Comparison of ENCODE assay signal across 15 cellular contexts in genomic region chr1:8381618-8382017, GRCh38.
DNase-seq lines count a peak whose midpoint lies in the region; ATAC-seq and TF ChIP-seq lines count a peak whose summit lies in the region.
"Had no signal": no experiment of that assay in that cellular context is flagged by ENCODE, and none has a peak within 500 bp of the region (broad histone marks: within the 10 kb centered on the region; RNA-seq: fewer than 3 reads in every experiment).

No MANE protein-coding gene starts in this region.

- dilution Hi-C loops in mammary epithelial cell (cut with HindIII; ENCODE audit: low sequenced_read_pairs): no loop called here

- H3K9ac ChIP-seq in mammary epithelial cell (ENCODE audit: insufficient read depth, low read length) (no peak overlapping the region), skeletal muscle satellite cell (ENCODE audit: low read depth, low read length) (no peak overlapping the region)

- no peaks in the 10 kb centered on the region for H3K36me3 ChIP-seq in GM23338 (ENCODE audit: insufficient read depth)
- no peaks in the 10 kb centered on the region for H3K36me3 ChIP-seq in mammary epithelial cell (ENCODE audit: insufficient read depth, low read length)
- peaks cover 42% of the 10 kb centered on the region for H3K36me3 ChIP-seq in skeletal muscle satellite cell (ENCODE audit: insufficient read depth, low read length)

- peaks cover under 1% of the 10 kb centered on the region; the same call in 1 of the 2 replicates for H3F3A ChIP-seq in GM23338 (replicated peaks; ENCODE audit: low read depth)

- CTCF ChIA-PET in mammary epithelial cell (lab: Charles Lee; ENCODE audit: low non-redundant PET): no interaction called here

- H3K4me2 ChIP-seq in GM23338 (no peak overlapping the region), mammary epithelial cell (ENCODE audit: insufficient read depth, low read depth, low read length) (peak overlapping the region; percentile 46), skeletal muscle satellite cell (ENCODE audit: low read length) (peak overlapping the region; percentile 5)

- 0 out of 2 replicates have a peak overlapping the region, but pooled peaks have one; percentile 74 for H3K27ac Mint-ChIP-seq in GM23338

- peaks cover 96% of the 10 kb centered on the region for H3K79me2 ChIP-seq in GM23338 (replicated peaks; ENCODE audit: insufficient read depth)
- peaks cover 50% of the 10 kb centered on the region for H3K79me2 ChIP-seq in mammary epithelial cell (ENCODE audit: insufficient read depth, low read length)

- H3K4me1 Mint-ChIP-seq in GM23338: peaks cover 55% of the 10 kb centered on the region

- no peak for ATAC-seq in GM23338

- H3K9me2 ChIP-seq in GM23338 (ENCODE audit: insufficient read depth): no peaks in the 10 kb centered on the region

- H3K9me3 Mint-ChIP-seq in GM23338: no peaks in the 10 kb centered on the region

- H3K27me3 ChIP-seq in GM23338 (ENCODE audit: insufficient read depth) (no peaks in the 10 kb centered on the region), mammary epithelial cell (ENCODE audit: insufficient read depth, low read length) (no peaks in the 10 kb centered on the region), layer of hippocampus (ENCODE audit: control insufficient read depth, insufficient read depth, low read length) (no peaks in the 10 kb centered on the region), skeletal muscle satellite cell (ENCODE audit: control insufficient read depth, insufficient read depth, low read length) (no peaks in the 10 kb centered on the region)
- H3K27me3 ChIP-seq: stomach had no signal

- TF ChIP-seq CTCF in GM23338 (conservative IDR thresholded peaks at IDR 0.05; ENCODE audit: low read depth in 2 of 2) (no peak), mammary epithelial cell (conservative IDR thresholded peaks at IDR 0.05 in 1 of 2, IDR thresholded peaks at IDR 0.05 in 1 of 2; ENCODE audit: extremely low read depth in 1 of 2, insufficient read depth in 1 of 2, low read depth in 1 of 2, low read length in 2 of 2) (no peak)

- in situ Hi-C loops in mammary epithelial cell (cut with MboI; ENCODE audit: low sequenced_read_pairs in 2 of 2): no loop called here

- H3K4me1 ChIP-seq in GM23338 (ENCODE audit: insufficient read depth) (peaks cover 17% of the 10 kb centered on the region), mammary epithelial cell (ENCODE audit: insufficient read depth, low read length) (peaks cover 16% of the 10 kb centered on the region), skeletal muscle satellite cell (ENCODE audit: control insufficient read depth, insufficient read depth, low read length) (peaks cover 50% of the 10 kb centered on the region)

- no peak overlapping the region for H2AFZ ChIP-seq in GM23338
- no peak overlapping the region for H2AFZ ChIP-seq in mammary epithelial cell (ENCODE audit: low read depth, low read length)

- H3K9me3 ChIP-seq in mammary epithelial cell (replicated peaks; ENCODE audit: insufficient read depth, low read length) (no peaks in the 10 kb centered on the region), skeletal muscle satellite cell (replicated peaks; ENCODE audit: low read length) (no peaks in the 10 kb centered on the region)
- H3K9me3 ChIP-seq: stomach had no signal

- H3K4me3 ChIP-seq in GM23338 (no peak overlapping the region), mammary epithelial cell (replicated peaks in 1 of 3; ENCODE audit: insufficient read depth in 1 of 3, low read depth in 2 of 3, low read length in 3 of 3) (no peak overlapping the region), skeletal muscle satellite cell (ENCODE audit: low read length) (no peak overlapping the region)
- H3K4me3 ChIP-seq: lung, stomach had no signal

- H3K36me3 Mint-ChIP-seq in GM23338 (ENCODE audit: low read depth): peaks cover 8% of the 10 kb centered on the region

- BruUV-seq in mammary epithelial cell (replicated peaks; lab: Mats Ljungman, UMichigan): no TSS peak

- no peak overlapping the region for H3K4me3 Mint-ChIP-seq in GM23338

- 20% methylated on average over 8 of the region's 8 CpGs for WGBS in mammary epithelial cell (ENCODE audit: low coverage, missing lambda C conversion rate)

- H4K20me1 ChIP-seq in GM23338 (replicated peaks; ENCODE audit: insufficient read depth) (peaks cover 65% of the 10 kb centered on the region), mammary epithelial cell (ENCODE audit: insufficient read depth, low read length) (no peaks in the 10 kb centered on the region)

- H3K27ac ChIP-seq in GM23338 (ENCODE audit: low read depth) (0 out of 2 replicates have a peak overlapping the region, but pooled peaks have one; percentile 39), mammary epithelial cell (ENCODE audit: insufficient read depth, low read depth, low read length) (peak overlapping the region; percentile 25), layer of hippocampus (ENCODE audit: low read depth, low read length) (peak overlapping the region; percentile 62)

- intact Hi-C loops in mammary epithelial cell (cut with micrococcal nuclease) (no loop called here), posterior vena cava (cut with DNase I) (no loop called here)

- no peaks in the 10 kb centered on the region for H3K27me3 Mint-ChIP-seq in GM23338 (ENCODE audit: insufficient read depth, low read depth, poor library complexity)

- DNase-seq in GM23338 (ENCODE audit: low spot score): no peak
- peak; percentile 68 for DNase-seq in mammary epithelial cell
- no peak for DNase-seq in SHP77 treated with DMSO at 0.1 percent for 48 hours (lab: John Stamatoyannopoulos, UW)
- no peak for DNase-seq in posterior vena cava (ENCODE audit: low spot score)
- DNase-seq in dermis blood vessel endothelial cell: no peak
- DNase-seq: activated naive CD4-positive, alpha-beta T cell treated with anti-CD3 and anti-CD28 coated beads, Interleukin-2, amount 50 U/mL, for 16 hours; KBM-7; NCI-H1436; NCI-H526 treated with DMSO at 0.1 percent for 48 hours; RPMI8226; stomach; T-helper 9 cell had no signal

TF ChIP-seq in GM23338, 12 proteins besides CTCF, POLR2A, EP300 and RAD21 (continues in another document):
- no peak for TF ChIP-seq EZH2phosphoT487 (IDR thresholded peaks at IDR 0.05; ENCODE audit: unreplicated experiment)
- TF ChIP-seq JUNB (IDR thresholded peaks at IDR 0.05; ENCODE audit: unreplicated experiment): no peak
- no peak for TF ChIP-seq POLR2AphosphoS5 (IDR thresholded peaks at IDR 0.05; ENCODE audit: low read depth)
- no peak for TF ChIP-seq ETS1 (IDR thresholded peaks at IDR 0.05)
- TF ChIP-seq STAT1 (IDR thresholded peaks at IDR 0.05; ENCODE audit: unreplicated experiment): no peak
